12 cellular contexts compared by ENCODE assay signal in the genomic region with DNA sequence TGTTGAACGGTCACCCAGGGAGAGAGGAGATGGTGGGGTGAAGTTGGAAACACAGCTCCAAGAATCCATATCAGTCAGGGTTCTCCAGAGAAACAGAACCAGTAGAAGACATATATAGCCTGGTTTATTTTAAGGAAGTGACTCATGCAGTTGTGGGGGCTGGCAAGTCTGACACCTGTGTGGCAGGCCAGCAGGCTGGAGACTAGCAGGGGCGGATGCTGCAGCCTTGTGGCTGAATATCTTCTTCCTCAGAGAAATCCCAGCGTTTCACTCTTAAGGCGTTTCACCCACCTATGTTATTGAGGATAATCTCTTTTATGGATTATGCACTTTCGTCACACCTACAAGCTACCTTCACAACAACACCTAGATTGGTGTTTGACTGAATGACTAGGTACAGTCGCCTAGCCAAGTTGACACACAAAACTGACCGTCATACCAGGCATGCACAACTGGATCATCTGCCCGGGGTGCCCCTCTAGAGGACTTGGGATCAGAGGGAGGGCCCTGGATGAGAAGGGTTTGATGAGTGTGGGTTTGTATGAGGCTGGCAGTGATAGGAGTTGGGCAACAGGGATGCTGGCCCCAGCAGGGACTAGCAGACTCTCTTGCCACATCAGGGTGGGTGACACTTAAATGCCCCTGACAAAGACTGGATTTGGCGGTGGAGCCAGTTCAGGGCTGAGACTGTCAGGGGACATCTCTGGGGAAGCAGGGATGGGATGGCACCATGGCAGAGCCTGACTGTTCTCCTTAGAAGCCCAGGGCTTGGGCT. TPM values are rescaled to one million over a fixed set of nuclear protein-coding genes. Genes with fewer than 3 reads are reported as not detected.
DNase-seq lines count a peak whose midpoint lies in the region; ATAC-seq lines count a peak whose summit lies in the region.
"Had no signal": no experiment of that assay in that cellular context is flagged by ENCODE, and none has a peak within 500 bp of the region (broad histone marks: within the 10 kb centered on the region; RNA-seq: fewer than 3 reads in every experiment).

No MANE protein-coding gene starts in this region.

- ATAC-seq in GM18867 (IDR thresholded peaks at IDR 0.05; ENCODE audit: unreplicated experiment): peak; percentile 48
- peak; percentile 92 for ATAC-seq in activated naive CD8-positive, alpha-beta T cell treated with anti-CD3 and anti-CD28 coated beads, Interleukin-2, amount 10 ng/mL, durations not matched to agents 7 days and 5 days (ENCODE audit: low read depth)
- ATAC-seq in GM18909 (IDR thresholded peaks at IDR 0.05; ENCODE audit: poor library complexity, unreplicated experiment): no peak

- peaks cover 7% of the 10 kb centered on the region for H3K4me1 Mint-ChIP-seq in activated naive CD8-positive, alpha-beta T cell treated with anti-CD3 and anti-CD28 coated beads, Interleukin-2, amount 10 ng/mL, durations not matched to agents 7 days and 5 days

- no peak overlapping the region for H3K27ac Mint-ChIP-seq in activated naive CD8-positive, alpha-beta T cell treated with anti-CD3 and anti-CD28 coated beads, Interleukin-2, amount 10 ng/mL, durations not matched to agents 7 days and 5 days

- H3K9me3 Mint-ChIP-seq in activated naive CD8-positive, alpha-beta T cell treated with anti-CD3 and anti-CD28 coated beads, Interleukin-2, amount 10 ng/mL, durations not matched to agents 7 days and 5 days: no peaks in the 10 kb centered on the region

- POLR2A ChIA-PET in activated naive CD8-positive, alpha-beta T cell treated with anti-CD3 and anti-CD28 coated beads, Interleukin-2, amount 10 ng/mL, durations not matched to agents 7 days and 5 days (lab: Charles Lee): no interaction called here

- peaks cover 29% of the 10 kb centered on the region for H3K27me3 Mint-ChIP-seq in activated naive CD8-positive, alpha-beta T cell treated with anti-CD3 and anti-CD28 coated beads, Interleukin-2, amount 10 ng/mL, durations not matched to agents 7 days and 5 days

- no peak overlapping the region for H3K4me3 Mint-ChIP-seq in activated naive CD8-positive, alpha-beta T cell treated with anti-CD3 and anti-CD28 coated beads, Interleukin-2, amount 10 ng/mL, durations not matched to agents 7 days and 5 days

- DNase-seq in HT1080 (ENCODE audit: low read depth) (peak; percentile 67), mesenteric fat pad (ENCODE audit: low spot score) (peak; percentile 76), NCI-H446 (lab: John Stamatoyannopoulos, UW) (no peak), medulla oblongata (ENCODE audit: extremely low spot score) (no peak), NCI-H187 (lab: John Stamatoyannopoulos, UW) (no peak)
- DNase-seq in activated naive CD8-positive, alpha-beta T cell treated with anti-CD3 and anti-CD28 coated beads, Interleukin-2, amount 10 ng/mL, durations not matched to agents 7 days and 5 days: no peak
- DNase-seq: DND-41, erythroblast, NCI-H2171, SIG-M5 had no signal

- no peaks in the 10 kb centered on the region for H3K36me3 Mint-ChIP-seq in activated naive CD8-positive, alpha-beta T cell treated with anti-CD3 and anti-CD28 coated beads, Interleukin-2, amount 10 ng/mL, durations not matched to agents 7 days and 5 days

RNA-seq across cellular contexts. Expression of gene MROH2A, which starts 23.4 kb away (rescaled TPM):
- total RNA-seq in HT1080 (2014; rRNA removed; shearing (Covaris generic)): not detected in 2 replicates
- polyA plus RNA-seq in HT1080 (2015; cell fraction: cytosol; rRNA removed): not detected in 2 replicates
- 0.16 and 0.53 TPM in 2 replicates for polyA plus RNA-seq in HT1080 (2015; cell fraction: nucleus; rRNA removed)
- total RNA-seq in activated naive CD8-positive, alpha-beta T cell treated with anti-CD3 and anti-CD28 coated beads, Interleukin-2, amount 10 ng/mL, durations not matched to agents 7 days and 5 days: not detected
- total RNA-seq in mesenteric fat pad: not detected

RNA-seq across cellular contexts. Expression of gene UGT1A1, which starts 41.5 kb away (rescaled TPM):
- not detected in 2 replicates for total RNA-seq in HT1080 (2014; rRNA removed; shearing (Covaris generic))
- polyA plus RNA-seq in HT1080 (2015; cell fraction: cytosol; rRNA removed): not detected in 2 replicates
- polyA plus RNA-seq in HT1080 (2015; cell fraction: nucleus; rRNA removed): not detected in 2 replicates
- total RNA-seq in activated naive CD8-positive, alpha-beta T cell treated with anti-CD3 and anti-CD28 coated beads, Interleukin-2, amount 10 ng/mL, durations not matched to agents 7 days and 5 days: not detected
- total RNA-seq in mesenteric fat pad: 0.32 TPM

RNA-seq across cellular contexts. Expression of gene HJURP, which starts 52.8 kb away (rescaled TPM):
- total RNA-seq in HT1080 (2014; rRNA removed; shearing (Covaris generic)): 89.0 and 101 TPM in 2 replicates
- 63.6 and 70.3 TPM in 2 replicates for polyA plus RNA-seq in HT1080 (2015; cell fraction: cytosol; rRNA removed)
- polyA plus RNA-seq in HT1080 (2015; cell fraction: nucleus; rRNA removed): 220 and 252 TPM in 2 replicates
- 100 to 1,000 TPM; 100 to 109 TPM for total RNA-seq in activated naive CD8-positive, alpha-beta T cell treated with anti-CD3 and anti-CD28 coated beads, Interleukin-2, amount 10 ng/mL, durations not matched to agents 7 days and 5 days
- 0.55 TPM for total RNA-seq in mesenteric fat pad

Comparison
In these comparisons a context has a peak if more than half of its experiments do, and no peak if none do; other contexts are left out.
1. DNase-seq: peak in HT1080 (single experiment) and mesenteric fat pad (single experiment); none in activated naive CD8-positive, alpha-beta T cell treated with anti-CD3 and anti-CD28 coated beads, Interleukin-2, amount 10 ng/mL, durations not matched to agents 7 days and 5 days (single experiment), NCI-H446 (0 of 2), medulla oblongata (single experiment) and NCI-H187 (0 of 2).
2. RNA of gene HJURP, which starts 52.8 kb away (total RNA-seq): 100 to 109 TPM in activated naive CD8-positive, alpha-beta T cell treated with anti-CD3 and anti-CD28 coated beads, Interleukin-2, amount 10 ng/mL, durations not matched to agents 7 days and 5 days and 89.0 to 101 TPM in HT1080; 0.55 TPM in mesenteric fat pad (single experiment); every median in the first group is over 10 times any median in the second.